ENCODE assay signal across 8 cellular contexts in the genomic region with DNA sequence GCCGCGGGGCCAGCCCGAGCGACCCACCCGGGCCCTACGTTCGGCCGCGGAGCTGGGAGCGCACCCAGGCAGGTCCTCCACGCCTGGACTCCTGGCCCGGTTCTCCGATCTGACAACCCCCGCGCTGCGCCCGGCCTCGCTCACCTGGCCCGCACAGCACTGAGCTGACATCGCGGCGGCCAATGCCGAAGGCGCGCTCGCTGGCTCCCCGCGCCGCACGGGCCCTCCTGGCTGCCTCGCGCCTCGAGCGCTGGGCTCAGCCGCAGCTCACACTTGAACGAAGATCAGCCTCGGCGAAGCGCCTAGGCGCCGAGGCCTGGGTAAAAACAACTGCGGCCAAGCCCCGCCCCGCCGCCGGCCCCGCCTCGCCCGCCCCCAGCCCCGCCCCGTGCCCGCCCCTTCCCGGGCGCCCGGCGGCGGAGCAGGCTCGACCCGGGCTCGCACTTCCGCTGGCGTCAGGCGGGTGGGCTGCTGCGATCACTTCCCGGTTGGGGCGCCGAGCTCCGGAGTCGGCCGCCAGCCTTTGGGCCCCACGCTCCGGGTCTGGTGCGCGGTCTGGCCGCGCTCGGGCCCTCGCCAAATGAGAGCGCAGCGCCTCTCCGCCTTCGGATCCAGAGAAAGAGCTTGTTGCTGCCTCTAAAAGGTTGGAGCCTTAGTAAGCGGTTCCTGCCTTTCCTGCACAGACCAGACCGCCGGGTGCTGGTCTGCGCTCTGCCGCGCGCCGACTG. TPM values are rescaled to one million over a fixed set of nuclear protein-coding genes. Genes with fewer than 3 reads are reported as not detected.
DNase-seq lines count a peak whose midpoint lies in the region; ATAC-seq and TF ChIP-seq lines count a peak whose summit lies in the region.

Gene SERINC5 (minus strand): TSS at position 297 of the 728 bp plus-strand sequence. CDS start 126 bp downstream, at position 171.

- H3K4me1 Mint-ChIP-seq in Caco-2 (ENCODE audit: low read depth, unreplicated experiment) (peaks cover 33% of the 10 kb centered on the region), osteocyte (ENCODE audit: unreplicated experiment) (peaks cover 38% of the 10 kb centered on the region)

- H3K4me1 ChIP-seq in Caco-2 (peaks cover 43% of the 10 kb centered on the region), testis (peaks cover 21% of the 10 kb centered on the region)

- H3K4me3 ChIP-seq in Caco-2 (ENCODE audit: low read depth, low read length), result peak within 1 kb of the TSS; percentile 84
- peak within 1 kb of the TSS; percentile 62 for H3K4me3 ChIP-seq in HL-60 (replicated peaks; ENCODE audit: insufficient read depth, low read length)
- peak within 1 kb of the TSS; percentile 88 to 91 for H3K4me3 ChIP-seq in testis

- H3K4me3 Mint-ChIP-seq in Caco-2 (ENCODE audit: unreplicated experiment), result peak within 1 kb of the TSS; percentile 91
- H3K4me3 Mint-ChIP-seq in osteocyte (ENCODE audit: unreplicated experiment), result peak within 1 kb of the TSS; percentile 94

- peaks cover 47% of the 10 kb centered on the region for H3K36me3 Mint-ChIP-seq in Caco-2 (ENCODE audit: insufficient read depth, unreplicated experiment)
- no peaks in the 10 kb centered on the region for H3K36me3 Mint-ChIP-seq in osteocyte (ENCODE audit: unreplicated experiment)

- TF ChIP-seq CTCF in Caco-2 (IDR thresholded peaks at IDR 0.05; ENCODE audit: insufficient read depth in 1 of 2, low read depth in 1 of 2, low read length in 1 of 2, severe bottlenecking in 1 of 2, unreplicated experiment in 1 of 2) (no peak), HL-60 (IDR thresholded peaks at IDR 0.05; ENCODE audit: insufficient read depth, low read length) (no peak), osteocyte (IDR thresholded peaks at IDR 0.05) (no peak), testis (IDR thresholded peaks at IDR 0.05) (no peak)

- DNase-seq in Caco-2 (peak; percentile 85), HL-60 (ENCODE audit: low read depth in 1 of 2, low spot score in 1 of 2) (peak; percentile 34 to 72), glomerular visceral epithelial cell (ENCODE audit: extremely low spot score) (peak; percentile 86), osteocyte (ENCODE audit: extremely low spot score, unreplicated experiment) (peak; percentile 94), testis (peak; percentile 88)
- DNase-seq in activated naive CD4-positive, alpha-beta T cell treated with anti-CD3 and anti-CD28 coated beads, Interleukin-2, amount 50 U/mL, for 16 hours, result peak; percentile 85

- POLR2A ChIA-PET in Caco-2 (lab: Charles Lee), result interaction anchor here (0.6 to 1.3 kb wide), 10 partner anchors 9 to 155 kb away, joined by 3 to 7 read pairs (median 4); no protein-coding TSS in a partner anchor

- H3K9me3 ChIP-seq in Caco-2 (no peaks in the 10 kb centered on the region), testis (no peaks in the 10 kb centered on the region)

- intact Hi-C loops in Caco-2 (cut with micrococcal nuclease; ENCODE audit: unreplicated experiment) (loop anchor here (1.0 to 5.0 kb wide), 6 partner anchors 27 to 164 kb away; no protein-coding TSS in a partner anchor), testis (cut with DNase I; ENCODE audit: low total_unique reads) (no loop called here)

- H3K36me3 ChIP-seq in Caco-2 (ENCODE audit: control insufficient read depth, insufficient read depth, low read length) (peaks cover 2% of the 10 kb centered on the region; the same call in 1 of the 2 replicates), testis (ENCODE audit: low read depth, missing control alignments) (no peaks in the 10 kb centered on the region)

- no peaks in the 10 kb centered on the region for H3K27me3 Mint-ChIP-seq in Caco-2 (ENCODE audit: insufficient read depth, unreplicated experiment)
- H3K27me3 Mint-ChIP-seq in osteocyte (ENCODE audit: unreplicated experiment), result no peaks in the 10 kb centered on the region

- peak; percentile 72 for TF ChIP-seq POLR2A in testis (IDR thresholded peaks at IDR 0.05)

- H3K27me3 ChIP-seq in Caco-2 (replicated peaks; ENCODE audit: control insufficient read depth, insufficient read depth, low read length), result no peaks in the 10 kb centered on the region
- no peaks in the 10 kb centered on the region for H3K27me3 ChIP-seq in HL-60 (ENCODE audit: insufficient read depth, poor library complexity, severe bottlenecking)
- H3K27me3 ChIP-seq in testis, result no peaks in the 10 kb centered on the region

- ATAC-seq in GM19463 (IDR thresholded peaks at IDR 0.05; ENCODE audit: unreplicated experiment) (peak; percentile 82), SK-N-SH treated with all-trans-retinoic acid at 6 μM for 48 hours (peak; percentile 82)

- H3K27ac ChIP-seq in HL-60 (replicated peaks) (peak within 1 kb of the TSS; percentile 98), testis (peak within 1 kb of the TSS; percentile 93 to 98)

- no TSS peak for BruUV-seq in Caco-2 (replicated peaks; lab: Mats Ljungman, UMichigan)

- H3K9me3 Mint-ChIP-seq in Caco-2 (ENCODE audit: unreplicated experiment) (no peaks in the 10 kb centered on the region), osteocyte (ENCODE audit: unreplicated experiment) (no peaks in the 10 kb centered on the region)

- peak within 1 kb of the TSS; percentile 86 for H3K27ac Mint-ChIP-seq in Caco-2 (ENCODE audit: unreplicated experiment)
- peak within 1 kb of the TSS; percentile 96 for H3K27ac Mint-ChIP-seq in osteocyte (ENCODE audit: unreplicated experiment)

- WGBS in testis, 2 donors, result 0% methylated on average over 4 to 29 of the region's 90 CpGs

- CTCF ChIA-PET in Caco-2 (lab: Charles Lee), result interaction anchor here (0.6 to 3.5 kb wide), 8 partner anchors 17 to 210 kb away, joined by 3 to 10 read pairs (median 4); no protein-coding TSS in a partner anchor

TF ChIP-seq in SK-N-SH treated with all-trans-retinoic acid at 6 μM for 48 hours, 23 proteins besides CTCF, POLR2A, EP300 and RAD21:
- TF ChIP-seq CSRNP3 (CRISPR knock-in tag; IDR thresholded peaks at IDR 0.05) (no peak), ISL1 (CRISPR knock-in tag; IDR thresholded peaks at IDR 0.05) (no peak), ESRRG (CRISPR knock-in tag; IDR thresholded peaks at IDR 0.05) (0 out of 2 replicates have a peak, but pooled peaks have one; percentile 16), BACH2 (CRISPR knock-in tag; IDR thresholded peaks at IDR 0.05; ENCODE audit: borderline replicate concordance) (no peak), RARB (CRISPR knock-in tag; IDR thresholded peaks at IDR 0.05) (no peak)

RNA-seq across cellular contexts. Expression of gene SERINC5, which starts in this region (rescaled TPM):
- total RNA-seq in Caco-2 (2022) (225 and 226 TPM in 2 replicates), osteocyte (40.6 and 43.2 TPM in 2 replicates), testis (100 to 1,000 TPM; 158 to 217 TPM)
- 62.3 TPM for polyA plus RNA-seq in testis (ENCODE audit: insufficient read depth, low read depth, low replicate concordance)

Comparison
In these comparisons a context has a peak if more than half of its experiments do, and no peak if none do; other contexts are left out.
1. Peak in every context shown above with its lines: DNase-seq, ATAC-seq, H3K4me3 ChIP-seq and H3K27ac ChIP-seq.